8 cellular contexts compared by ENCODE assay signal in genomic region chr5:157148734-157149615, GRCh38. TPM values are rescaled to one million over a fixed set of nuclear protein-coding genes. Genes with fewer than 3 reads are reported as not detected.
DNase-seq lines count a peak whose midpoint lies in the region; ATAC-seq and TF ChIP-seq lines count a peak whose summit lies in the region.

No MANE protein-coding gene starts in this region.

- H3K9me3 ChIP-seq in SK-N-SH: no peaks in the 10 kb centered on the region

- H2AFZ ChIP-seq in KMS-11 (ENCODE audit: low read depth) (no peak overlapping the region), SK-N-SH (ENCODE audit: low read depth) (no peak overlapping the region; the same call in 1 of the 2 replicates)

- peaks cover 53% of the 10 kb centered on the region for H3K4me1 Mint-ChIP-seq in activated naive CD4-positive, alpha-beta T cell treated with anti-CD3 and anti-CD28 coated beads for 36 hours (ENCODE audit: low read depth)
- H3K4me1 Mint-ChIP-seq in progenitor cell of endocrine pancreas (ENCODE audit: low read depth): peaks cover 3% of the 10 kb centered on the region

- DNase-seq in COR-L47 (lab: John Stamatoyannopoulos, UW) (peak; percentile 58), SK-N-SH (peak; percentile 65), glomerular visceral epithelial cell (ENCODE audit: extremely low spot score) (peak; percentile 78), progenitor cell of endocrine pancreas (ENCODE audit: low spot score, unreplicated experiment) (peak; percentile 36)
- DNase-seq in activated naive CD4-positive, alpha-beta T cell treated with anti-CD3 and anti-CD28 coated beads for 36 hours: peak; percentile 93

- WGBS in SK-N-SH (ENCODE audit: low lambda C conversion rate): 48% methylated on average over 13 of the region's 14 CpGs

- H3K27me3 ChIP-seq in KMS-11 (ENCODE audit: insufficient read depth, low read depth): no peaks in the 10 kb centered on the region
- no peaks in the 10 kb centered on the region; the same call in 1 of the 2 replicates for H3K27me3 ChIP-seq in SK-N-SH (ENCODE audit: insufficient read depth)

- ATAC-seq in GM21360 (IDR thresholded peaks at IDR 0.05; ENCODE audit: unreplicated experiment) (peak; percentile 61), GM19324 (IDR thresholded peaks at IDR 0.05; ENCODE audit: low FRiP score, unreplicated experiment) (no peak)

- no peak overlapping the region for H3K4me3 Mint-ChIP-seq in activated naive CD4-positive, alpha-beta T cell treated with anti-CD3 and anti-CD28 coated beads for 36 hours
- no peak overlapping the region for H3K4me3 Mint-ChIP-seq in progenitor cell of endocrine pancreas (ENCODE audit: low read depth)

- no peak for TF ChIP-seq EP300 in SK-N-SH (IDR thresholded peaks at IDR 0.05; ENCODE audit: borderline replicate concordance in 1 of 2, low read depth in 1 of 2, low read length in 1 of 2)

- no peaks in the 10 kb centered on the region for H3K36me3 ChIP-seq in KMS-11 (ENCODE audit: insufficient read depth)
- H3K36me3 ChIP-seq in SK-N-SH (replicated peaks in 1 of 2; ENCODE audit: control insufficient read depth in 1 of 2, insufficient read depth in 2 of 2, low read length in 1 of 2): no peaks in the 10 kb centered on the region

- H3K9me3 Mint-ChIP-seq in activated naive CD4-positive, alpha-beta T cell treated with anti-CD3 and anti-CD28 coated beads for 36 hours: no peaks in the 10 kb centered on the region
- H3K9me3 Mint-ChIP-seq in progenitor cell of endocrine pancreas (ENCODE audit: low read depth): no peaks in the 10 kb centered on the region

- H3K27ac ChIP-seq in KMS-11 (no peak overlapping the region), SK-N-SH (ENCODE audit: low read depth in 2 of 2, low read length in 1 of 2) (no peak overlapping the region)

- H3K79me2 ChIP-seq in KMS-11 (ENCODE audit: insufficient read depth, low read depth) (no peaks in the 10 kb centered on the region), SK-N-SH (ENCODE audit: insufficient read depth) (no peaks in the 10 kb centered on the region)

- no peaks in the 10 kb centered on the region for H4K20me1 ChIP-seq in KMS-11 (ENCODE audit: insufficient read depth)
- H4K20me1 ChIP-seq in SK-N-SH (ENCODE audit: insufficient read depth): no peaks in the 10 kb centered on the region

- H3K4me1 ChIP-seq in KMS-11 (ENCODE audit: low read depth, poor library complexity, severe bottlenecking) (no peaks in the 10 kb centered on the region), SK-N-SH (ENCODE audit: control insufficient read depth in 1 of 2, insufficient read depth in 2 of 2, low read depth in 1 of 2, low read length in 1 of 2) (0 out of 4 replicates have a peak, but pooled peaks cover 0 to 1% of the 10 kb centered on the region in 2 experiments)

- H3K4me2 ChIP-seq in KMS-11 (no peak overlapping the region), SK-N-SH (no peak overlapping the region)

- TF ChIP-seq RAD21 in SK-N-SH (IDR thresholded peaks at IDR 0.05; ENCODE audit: low read length): peak; percentile 83

- no peaks in the 10 kb centered on the region for H3K9me2 ChIP-seq in SK-N-SH

- H3F3A ChIP-seq in SK-N-SH (replicated peaks; ENCODE audit: insufficient read depth): peaks cover 7% of the 10 kb centered on the region

- intact Hi-C loops in activated naive CD4-positive, alpha-beta T cell treated with anti-CD3 and anti-CD28 coated beads for 36 hours (cut with micrococcal nuclease): loop anchor here (1.0 to 2.0 kb wide), 5 partner anchors 50 to 179 kb away; no protein-coding TSS in a partner anchor

- H3K9ac ChIP-seq in KMS-11 (no peak overlapping the region), SK-N-SH (no peak overlapping the region)

- no peaks in the 10 kb centered on the region for H3K36me3 Mint-ChIP-seq in activated naive CD4-positive, alpha-beta T cell treated with anti-CD3 and anti-CD28 coated beads for 36 hours (ENCODE audit: low read depth)
- H3K36me3 Mint-ChIP-seq in progenitor cell of endocrine pancreas (ENCODE audit: insufficient read depth): no peaks in the 10 kb centered on the region

- POLR2A ChIA-PET in SK-N-SH (lab: Yijun Ruan, JAX): no interaction called here

- peak overlapping the region; percentile 81 for H3K27ac Mint-ChIP-seq in activated naive CD4-positive, alpha-beta T cell treated with anti-CD3 and anti-CD28 coated beads for 36 hours
- H3K27ac Mint-ChIP-seq in progenitor cell of endocrine pancreas: no peak overlapping the region

- H3K4me3 ChIP-seq in KMS-11 (IDR thresholded peaks at IDR 0.05; ENCODE audit: insufficient read depth, low read depth, low read length) (no peak overlapping the region), SK-N-SH (ENCODE audit: low read depth in 2 of 2, low read length in 1 of 2) (no peak overlapping the region; a peak in 1 of 4 replicates)

- CTCF ChIA-PET in SK-N-SH (lab: Yijun Ruan, JAX): interaction anchor here (0.6 to 2.4 kb wide), 32 partner anchors 9 to 596 kb away, joined by 3 to 18 read pairs (median 4); partner anchors contain the start of gene GARIN3
- CTCF ChIA-PET in activated naive CD4-positive, alpha-beta T cell treated with anti-CD3 and anti-CD28 coated beads for 36 hours (lab: Charles Lee): interaction anchor here (0.7 to 3.3 kb wide), 45 partner anchors 8 to 328 kb away, joined by 3 to 20 read pairs (median 5); partner anchors contain the start of gene ITK

- no peaks in the 10 kb centered on the region for H3K27me3 Mint-ChIP-seq in activated naive CD4-positive, alpha-beta T cell treated with anti-CD3 and anti-CD28 coated beads for 36 hours (ENCODE audit: low read depth)
- no peaks in the 10 kb centered on the region for H3K27me3 Mint-ChIP-seq in progenitor cell of endocrine pancreas

- TF ChIP-seq CTCF in KMS-11 (conservative IDR thresholded peaks at IDR 0.05; ENCODE audit: low read depth, low read length) (peak; percentile 82), SK-N-SH (IDR thresholded peaks at IDR 0.05) (peak; percentile 95), progenitor cell of endocrine pancreas (IDR thresholded peaks at IDR 0.05; ENCODE audit: unreplicated experiment) (peak; percentile 92)

TF ChIP-seq in SK-N-SH, 30 proteins besides CTCF, POLR2A, EP300 and RAD21 (continues in another document):
- TF ChIP-seq MAX (IDR thresholded peaks at IDR 0.05; ENCODE audit: low read depth) (0 out of 2 replicates have a peak, but pooled peaks have one; percentile 19), CHD2 (IDR thresholded peaks at IDR 0.05; ENCODE audit: low read length, partially characterized antibody) (no peak), USF1 (IDR thresholded peaks at IDR 0.05; ENCODE audit: borderline replicate concordance, low read depth) (no peak), NFIC (IDR thresholded peaks at IDR 0.05; ENCODE audit: borderline replicate concordance) (no peak), RXRA (IDR thresholded peaks at IDR 0.05; ENCODE audit: borderline replicate concordance, low read depth) (no peak), GABPA (IDR thresholded peaks at IDR 0.05; ENCODE audit: low read depth) (no peak), SMC3 (IDR thresholded peaks at IDR 0.05; ENCODE audit: low read depth, low read length) (peak; percentile 57), TCF12 (IDR thresholded peaks at IDR 0.05) (no peak), MXI1 (IDR thresholded peaks at IDR 0.05; ENCODE audit: low read depth, low read length) (peak; percentile 53; the same call in 1 of the 2 replicates), SIN3A (IDR thresholded peaks at IDR 0.05; ENCODE audit: borderline replicate concordance, low read depth, low read length) (0 out of 2 replicates have a peak, but pooled peaks have one; percentile 43), ELF1 (IDR thresholded peaks at IDR 0.05) (no peak), USF2 (IDR thresholded peaks at IDR 0.05; ENCODE audit: borderline replicate concordance, low read depth, low read length) (no peak), JUND (IDR thresholded peaks at IDR 0.05) (no peak)

RNA-seq across cellular contexts. Expression of gene MED7, which starts 6.3 kb away (rescaled TPM):
- polyA plus RNA-seq in SK-N-SH (2012; rRNA removed): 5.3 and 8.1 TPM in 2 replicates
- polyA plus RNA-seq in SK-N-SH (2012; cell fraction: cytosol; rRNA removed): 8.0 and 11.3 TPM in 2 replicates
- 2.3 and 5.6 TPM in 2 replicates for polyA plus RNA-seq in SK-N-SH (2012; cell fraction: nucleus; rRNA removed)
- 10 to 100 TPM; 21.0 to 21.2 TPM for total RNA-seq in activated naive CD4-positive, alpha-beta T cell treated with anti-CD3 and anti-CD28 coated beads for 36 hours
- total RNA-seq in progenitor cell of endocrine pancreas: 15.6 and 18.2 TPM in 2 replicates

RNA-seq across cellular contexts. Expression of gene GARIN3, which starts 17.1 kb away (rescaled TPM):
- not detected in 2 replicates for polyA plus RNA-seq in SK-N-SH (2012; rRNA removed)
- polyA plus RNA-seq in SK-N-SH (2012; cell fraction: cytosol; rRNA removed): not detected in 2 replicates
- not detected in 2 replicates for polyA plus RNA-seq in SK-N-SH (2012; cell fraction: nucleus; rRNA removed)
- 1 to 10 TPM; 3.6 to 3.8 TPM for total RNA-seq in activated naive CD4-positive, alpha-beta T cell treated with anti-CD3 and anti-CD28 coated beads for 36 hours
- total RNA-seq in progenitor cell of endocrine pancreas: not detected in 2 replicates

RNA-seq across cellular contexts. Expression of gene ITK, which starts 31.7 kb away (rescaled TPM):
- polyA plus RNA-seq in SK-N-SH (2012; rRNA removed): not detected in 2 replicates
- not detected in 2 replicates for polyA plus RNA-seq in SK-N-SH (2012; cell fraction: cytosol; rRNA removed)
- polyA plus RNA-seq in SK-N-SH (2012; cell fraction: nucleus; rRNA removed): 0.01 TPM in 1 of 2 replicates, not detected in the other
- 100 to 1,000 TPM; 340 TPM for total RNA-seq in activated naive CD4-positive, alpha-beta T cell treated with anti-CD3 and anti-CD28 coated beads for 36 hours
- total RNA-seq in progenitor cell of endocrine pancreas: not detected in 2 replicates

RNA-seq across cellular contexts. Expression of gene HAVCR2, which starts 40.1 kb away (rescaled TPM):
- 0.12 and 0.18 TPM in 2 replicates for polyA plus RNA-seq in SK-N-SH (2012; rRNA removed)
- 0.01 TPM in 2 replicates for polyA plus RNA-seq in SK-N-SH (2012; cell fraction: cytosol; rRNA removed)
- polyA plus RNA-seq in SK-N-SH (2012; cell fraction: nucleus; rRNA removed): 0.07 and 0.19 TPM in 2 replicates
- total RNA-seq in activated naive CD4-positive, alpha-beta T cell treated with anti-CD3 and anti-CD28 coated beads for 36 hours: 10 to 100 TPM; 10.2 to 10.4 TPM
- 0.17 and 0.62 TPM in 2 replicates for total RNA-seq in progenitor cell of endocrine pancreas

Comparison
In these comparisons a context has a peak if more than half of its experiments do, and no peak if none do; other contexts are left out.
1. DNase-seq: peak in every context shown above with its lines; median percentile 93 in activated naive CD4-positive, alpha-beta T cell treated with anti-CD3 and anti-CD28 coated beads for 36 hours; 78 in glomerular visceral epithelial cell; 65 in SK-N-SH; 58 in COR-L47; 36 in progenitor cell of endocrine pancreas.
2. RNA of gene ITK, which starts 31.7 kb away (total RNA-seq): 340 TPM in activated naive CD4-positive, alpha-beta T cell treated with anti-CD3 and anti-CD28 coated beads for 36 hours; not detected in progenitor cell of endocrine pancreas; every median in the first group is over 100 times any median in the second.
3. Peak in every context shown above with its lines, with median percentiles within 50 percentile points of each other: CTCF ChIP-seq.